10 cellular contexts compared by ENCODE assay signal in the genomic region with DNA sequence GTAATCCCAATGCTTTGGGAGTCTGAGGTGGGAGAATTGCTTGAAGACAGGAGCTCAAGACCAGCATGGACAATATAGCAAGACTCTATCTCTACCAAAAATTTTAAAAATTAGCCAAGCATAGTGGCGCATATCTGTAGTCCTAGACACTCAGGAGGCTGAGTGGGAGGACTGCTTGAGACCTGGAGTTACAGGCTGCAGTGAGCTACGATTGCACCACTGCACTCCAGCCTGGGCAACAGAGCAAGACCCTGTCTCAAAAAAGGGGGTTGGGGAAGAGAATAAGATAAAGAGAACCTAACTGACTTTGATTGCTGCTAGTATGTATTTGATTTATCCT.
A peak's percentile ranks its signal among the peaks of the same experiment; 100 is the strongest.
DNase-seq lines count a peak whose midpoint lies in the region; ATAC-seq and TF ChIP-seq lines count a peak whose summit lies in the region.
"Had no signal": no experiment of that assay in that cellular context is flagged by ENCODE, and none has a peak within 500 bp of the region (broad histone marks: within the 10 kb centered on the region; RNA-seq: fewer than 3 reads in every experiment).

No MANE protein-coding gene starts in this region.

- peak overlapping the region; percentile 95 for H3K4me3 Mint-ChIP-seq in memory B cell

- no peak for TF ChIP-seq CTCF in GM12865 (IDR thresholded peaks at IDR 0.05; ENCODE audit: insufficient read depth, low read depth, low read length, missing control alignments)

- ATAC-seq in GM21447 (IDR thresholded peaks at IDR 0.05; ENCODE audit: unreplicated experiment) (peak; percentile 33), memory B cell (ENCODE audit: low read depth) (peak; percentile 36), HG02840 (IDR thresholded peaks at IDR 0.05; ENCODE audit: low FRiP score, unreplicated experiment) (no peak)

- no peaks in the 10 kb centered on the region for H3K36me3 Mint-ChIP-seq in memory B cell

- peak overlapping the region; percentile 45 for H3K4me3 ChIP-seq in GM12865 (ENCODE audit: low read depth, low read length)

- H3K27ac ChIP-seq in KOPT-K1 (ENCODE audit: low read depth, low read length, poor library complexity, severe bottlenecking), result peak overlapping the region; percentile 81

- H3K9me3 ChIP-seq in KOPT-K1 (ENCODE audit: insufficient read depth, low read length, poor library complexity, severe bottlenecking), result no peaks in the 10 kb centered on the region

- peak overlapping the region; percentile 87 for H3K27ac Mint-ChIP-seq in memory B cell

- peaks cover 55% of the 10 kb centered on the region for H3K4me1 Mint-ChIP-seq in memory B cell

- no peaks in the 10 kb centered on the region for H3K9me3 Mint-ChIP-seq in memory B cell

- no peak for DNase-seq in GM12865 (ENCODE audit: low read depth)
- DNase-seq in memory B cell (ENCODE audit: low spot score in 2 of 2), result no peak
- no peak for DNase-seq in stimulated activated CD4-positive, alpha-beta T cell treated with anti-CD3 and anti-CD28 coated beads, Interleukin-4, amount 100 ng/mL, for 24 hours
- no peak for DNase-seq in NCI-H2196 treated with DMSO at 0.1 percent for 48 hours (lab: John Stamatoyannopoulos, UW; ENCODE audit: unreplicated experiment)
- DNase-seq in NCI-H510A (lab: John Stamatoyannopoulos, UW), result no peak
- DNase-seq: activated CD8-positive, alpha-beta memory T cell treated with anti-CD3 and anti-CD28 coated beads, Interleukin-2, amount 50 U/mL, for 48 hours; DMS53 had no signal

- no peaks in the 10 kb centered on the region for H3K36me3 ChIP-seq in KOPT-K1 (ENCODE audit: insufficient read depth, low read length)

- no peaks in the 10 kb centered on the region for H3K27me3 Mint-ChIP-seq in memory B cell
